8 cellular contexts compared by ENCODE assay signal in genomic region chr5:59125961-59126360, GRCh38.
A peak's percentile ranks its signal among the peaks of the same experiment; 100 is the strongest.
DNase-seq lines count a peak whose midpoint lies in the region; ATAC-seq and TF ChIP-seq lines count a peak whose summit lies in the region.

No MANE protein-coding gene starts in this region.

- no peak overlapping the region for H3K4me3 Mint-ChIP-seq in neural crest cell

- H3K9me3 ChIP-seq in breast epithelium (no peaks in the 10 kb centered on the region), mammary epithelial cell (replicated peaks; ENCODE audit: insufficient read depth, low read length) (no peaks in the 10 kb centered on the region), endocrine pancreas (ENCODE audit: control insufficient read depth, low read length) (no peaks in the 10 kb centered on the region), upper lobe of right lung (no peaks in the 10 kb centered on the region)

- H3K36me3 ChIP-seq in breast epithelium = no peaks in the 10 kb centered on the region
- H3K36me3 ChIP-seq in mammary epithelial cell (ENCODE audit: insufficient read depth, low read length) = no peaks in the 10 kb centered on the region
- H3K36me3 ChIP-seq in endocrine pancreas (ENCODE audit: control insufficient read depth, insufficient read depth, low read length) = no peaks in the 10 kb centered on the region
- no peaks in the 10 kb centered on the region for H3K36me3 ChIP-seq in upper lobe of right lung

- dilution Hi-C loops in mammary epithelial cell (cut with HindIII; ENCODE audit: low sequenced_read_pairs) = no loop called here

- H3K4me2 ChIP-seq in mammary epithelial cell (ENCODE audit: insufficient read depth, low read depth, low read length) = no peak overlapping the region

- peaks cover 3% of the 10 kb centered on the region for H3K36me3 Mint-ChIP-seq in neural crest cell (ENCODE audit: low read depth)

- TF ChIP-seq CTCF in breast epithelium (IDR thresholded peaks at IDR 0.05) = no peak
- TF ChIP-seq CTCF in mammary epithelial cell (conservative IDR thresholded peaks at IDR 0.05 in 1 of 2, IDR thresholded peaks at IDR 0.05 in 1 of 2; ENCODE audit: extremely low read depth in 1 of 2, insufficient read depth in 1 of 2, low read depth in 1 of 2, low read length in 2 of 2) = no peak
- TF ChIP-seq CTCF in neural crest cell (conservative IDR thresholded peaks at IDR 0.05) = no peak
- no peak for TF ChIP-seq CTCF in upper lobe of right lung (IDR thresholded peaks at IDR 0.05)

- DNase-seq in breast epithelium (ENCODE audit: low spot score in 2 of 2) (no peak), mammary epithelial cell (no peak), neural crest cell (ENCODE audit: low read depth, low spot score) (no peak), upper lobe of right lung (no peak), DMS153 (lab: John Stamatoyannopoulos, UW) (no peak), NCI-H446 (lab: John Stamatoyannopoulos, UW) (no peak)

- no peaks in the 10 kb centered on the region for H3K27me3 ChIP-seq in breast epithelium
- H3K27me3 ChIP-seq in mammary epithelial cell (ENCODE audit: insufficient read depth, low read length) = no peaks in the 10 kb centered on the region
- H3K27me3 ChIP-seq in endocrine pancreas (ENCODE audit: control insufficient read depth, insufficient read depth, low read length) = no peaks in the 10 kb centered on the region
- H3K27me3 ChIP-seq in upper lobe of right lung = no peaks in the 10 kb centered on the region

- H3K4me3 ChIP-seq in breast epithelium (peak overlapping the region in 2 of 3 donors; percentile 31 to 55), mammary epithelial cell (replicated peaks in 1 of 3; ENCODE audit: insufficient read depth in 1 of 3, low read depth in 2 of 3, low read length in 3 of 3) (no peak overlapping the region), endocrine pancreas (ENCODE audit: control insufficient read depth, insufficient read depth, low read length) (peak overlapping the region; percentile 78), upper lobe of right lung (peak overlapping the region; percentile 33)

- H2AFZ ChIP-seq in mammary epithelial cell (ENCODE audit: low read depth, low read length) = no peak overlapping the region

- no peaks in the 10 kb centered on the region for H4K20me1 ChIP-seq in mammary epithelial cell (ENCODE audit: insufficient read depth, low read length)

- no peak for TF ChIP-seq POLR2A in breast epithelium (IDR thresholded peaks at IDR 0.05)

- intact Hi-C loops in breast epithelium (cut with DNase I; ENCODE audit: low total_unique reads) (no loop called here), mammary epithelial cell (cut with micrococcal nuclease) (loop anchor here (2.0 kb wide), 1 partner anchor 27 kb away; no protein-coding TSS in a partner anchor), upper lobe of right lung (cut with DNase I) (no loop called here)

- peak overlapping the region; percentile 40 to 63 for H3K27ac ChIP-seq in breast epithelium
- no peak overlapping the region for H3K27ac ChIP-seq in mammary epithelial cell (ENCODE audit: insufficient read depth, low read depth, low read length)
- H3K27ac ChIP-seq in upper lobe of right lung = peak overlapping the region; percentile 76

- H3K27ac Mint-ChIP-seq in neural crest cell (ENCODE audit: unreplicated experiment) = peak overlapping the region; percentile 29

- no peaks in the 10 kb centered on the region for H3K79me2 ChIP-seq in mammary epithelial cell (ENCODE audit: insufficient read depth, low read length)

- ATAC-seq in upper lobe of right lung (no peak), esophagus mucosa (no peak)

- no peak overlapping the region for H3K9ac ChIP-seq in mammary epithelial cell (ENCODE audit: insufficient read depth, low read length)
- peak overlapping the region; percentile 21 for H3K9ac ChIP-seq in endocrine pancreas (ENCODE audit: control insufficient read depth, insufficient read depth, low read length)

- H3K27me3 Mint-ChIP-seq in neural crest cell (ENCODE audit: low read depth) = no peaks in the 10 kb centered on the region

- CTCF ChIA-PET in mammary epithelial cell (lab: Charles Lee; ENCODE audit: low non-redundant PET) = no interaction called here

- in situ Hi-C loops in mammary epithelial cell (cut with MboI; ENCODE audit: low sequenced_read_pairs in 2 of 2) = no loop called here

- H3K4me1 ChIP-seq in breast epithelium (no peaks in the 10 kb centered on the region), mammary epithelial cell (ENCODE audit: insufficient read depth, low read length) (peaks cover 6% of the 10 kb centered on the region), endocrine pancreas (ENCODE audit: control insufficient read depth, insufficient read depth, low read length) (peaks cover 34% of the 10 kb centered on the region), upper lobe of right lung (peaks cover 20% of the 10 kb centered on the region)

- peaks cover 3% of the 10 kb centered on the region for H3K9me3 Mint-ChIP-seq in neural crest cell

- BruUV-seq in mammary epithelial cell (replicated peaks; lab: Mats Ljungman, UMichigan) = no TSS peak

- 100% methylated on average over 2 of the region's 2 CpGs for WGBS in mammary epithelial cell (ENCODE audit: low coverage, missing lambda C conversion rate)

- H3K4me1 Mint-ChIP-seq in neural crest cell = no peaks in the 10 kb centered on the region

Comparison
In these comparisons a context has a peak if more than half of its experiments do, and no peak if none do; other contexts are left out.
1. H3K4me3 ChIP-seq: peak in breast epithelium (2 of 3), endocrine pancreas (single experiment) and upper lobe of right lung (single experiment); none in mammary epithelial cell (0 of 3).